Comparison of ENCODE assay signal across 1 cellular context in the genomic region with DNA sequence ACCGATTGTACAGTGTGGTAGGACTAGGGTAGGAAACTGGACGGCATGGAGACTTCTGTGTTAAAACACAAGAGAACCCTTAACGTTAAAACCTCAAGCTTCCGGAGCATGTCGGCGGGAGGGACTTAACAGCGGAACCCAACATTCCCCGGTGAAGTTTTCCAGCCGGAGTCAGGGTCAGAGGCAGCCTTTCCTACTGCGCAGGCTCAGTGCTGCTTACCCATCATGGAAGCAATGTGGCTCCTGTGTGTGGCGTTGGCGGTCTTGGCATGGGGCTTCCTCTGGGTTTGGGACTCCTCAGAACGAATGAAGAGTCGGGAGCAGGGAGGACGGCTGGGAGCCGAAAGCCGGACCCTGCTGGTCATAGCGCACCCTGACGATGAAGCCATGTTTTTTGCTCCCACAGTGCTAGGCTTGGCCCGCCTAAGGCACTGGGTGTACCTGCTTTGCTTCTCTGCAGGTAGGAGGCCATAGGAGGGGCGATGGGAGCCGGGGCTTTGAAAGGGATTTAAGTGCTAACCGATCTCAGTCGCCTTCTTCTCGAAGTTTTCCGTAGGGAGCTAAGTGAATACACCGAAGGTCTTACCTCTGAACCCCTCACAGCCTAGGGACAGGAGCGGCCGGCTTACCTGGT.
TF ChIP-seq lines count a peak whose summit lies in the region.

A gene (plus strand): TSS at position 209 of the 634 bp plus-strand sequence. CDS start 17 bp downstream, at position 226.

TF ChIP-seq in SK-N-SH, 30 proteins besides CTCF, POLR2A, EP300 and RAD21 (continued from another document):
- TF ChIP-seq, protein P1, sequence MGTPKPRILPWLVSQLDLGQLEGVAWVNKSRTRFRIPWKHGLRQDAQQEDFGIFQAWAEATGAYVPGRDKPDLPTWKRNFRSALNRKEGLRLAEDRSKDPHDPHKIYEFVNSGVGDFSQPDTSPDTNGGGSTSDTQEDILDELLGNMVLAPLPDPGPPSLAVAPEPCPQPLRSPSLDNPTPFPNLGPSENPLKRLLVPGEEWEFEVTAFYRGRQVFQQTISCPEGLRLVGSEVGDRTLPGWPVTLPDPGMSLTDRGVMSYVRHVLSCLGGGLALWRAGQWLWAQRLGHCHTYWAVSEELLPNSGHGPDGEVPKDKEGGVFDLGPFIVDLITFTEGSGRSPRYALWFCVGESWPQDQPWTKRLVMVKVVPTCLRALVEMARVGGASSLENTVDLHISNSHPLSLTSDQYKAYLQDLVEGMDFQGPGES (IDR thresholded peaks at IDR 0.05; ENCODE audit: low read depth, low read length): no peak
- 0 out of 2 replicates have a peak, but pooled peaks have one; percentile 5 for TF ChIP-seq FOSL2 (IDR thresholded peaks at IDR 0.05; ENCODE audit: borderline replicate concordance, low read depth)
- peak; percentile 93; the same call in 1 of the 2 replicates for TF ChIP-seq SIN3A (IDR thresholded peaks at IDR 0.05; ENCODE audit: borderline replicate concordance, low read depth, low read length)
- TF ChIP-seq POLR2AphosphoS5 (IDR thresholded peaks at IDR 0.05; ENCODE audit: low read depth, low read length): peak; percentile 97
- TF ChIP-seq TEAD4 (IDR thresholded peaks at IDR 0.05; ENCODE audit: borderline replicate concordance, insufficient read depth): no peak
- no peak; the same call in 1 of the 2 replicates for TF ChIP-seq FOXJ3 (CRISPR knock-in tag; IDR thresholded peaks at IDR 0.05)
- TF ChIP-seq GATA2 (CRISPR knock-in tag; IDR thresholded peaks at IDR 0.05): no peak
- TF ChIP-seq RXRA (IDR thresholded peaks at IDR 0.05; ENCODE audit: borderline replicate concordance, low read depth): no peak
- TF ChIP-seq CHD2 (IDR thresholded peaks at IDR 0.05; ENCODE audit: low read length, partially characterized antibody): peak; percentile 92
- no peak for TF ChIP-seq EZH2phosphoT487 (IDR thresholded peaks at IDR 0.05; ENCODE audit: borderline replicate concordance, low read depth)
- TF ChIP-seq NFIC (IDR thresholded peaks at IDR 0.05; ENCODE audit: borderline replicate concordance): no peak; the same call in 1 of the 2 replicates
- no peak for TF ChIP-seq FOXM1 (IDR thresholded peaks at IDR 0.05; ENCODE audit: low read depth)
- TF ChIP-seq, protein P2, sequence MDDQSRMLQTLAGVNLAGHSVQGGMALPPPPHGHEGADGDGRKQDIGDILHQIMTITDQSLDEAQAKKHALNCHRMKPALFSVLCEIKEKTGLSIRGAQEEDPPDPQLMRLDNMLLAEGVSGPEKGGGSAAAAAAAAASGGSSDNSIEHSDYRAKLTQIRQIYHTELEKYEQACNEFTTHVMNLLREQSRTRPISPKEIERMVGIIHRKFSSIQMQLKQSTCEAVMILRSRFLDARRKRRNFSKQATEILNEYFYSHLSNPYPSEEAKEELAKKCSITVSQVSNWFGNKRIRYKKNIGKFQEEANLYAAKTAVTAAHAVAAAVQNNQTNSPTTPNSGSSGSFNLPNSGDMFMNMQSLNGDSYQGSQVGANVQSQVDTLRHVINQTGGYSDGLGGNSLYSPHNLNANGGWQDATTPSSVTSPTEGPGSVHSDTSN (IDR thresholded peaks at IDR 0.05): peak; percentile 2; the same call in 1 of the 2 replicates
- peak; percentile 96 for TF ChIP-seq MXI1 (IDR thresholded peaks at IDR 0.05; ENCODE audit: low read depth, low read length)
- TF ChIP-seq RCOR1 (IDR thresholded peaks at IDR 0.05; ENCODE audit: low read length): peak; percentile 61
- TF ChIP-seq, protein P3, sequence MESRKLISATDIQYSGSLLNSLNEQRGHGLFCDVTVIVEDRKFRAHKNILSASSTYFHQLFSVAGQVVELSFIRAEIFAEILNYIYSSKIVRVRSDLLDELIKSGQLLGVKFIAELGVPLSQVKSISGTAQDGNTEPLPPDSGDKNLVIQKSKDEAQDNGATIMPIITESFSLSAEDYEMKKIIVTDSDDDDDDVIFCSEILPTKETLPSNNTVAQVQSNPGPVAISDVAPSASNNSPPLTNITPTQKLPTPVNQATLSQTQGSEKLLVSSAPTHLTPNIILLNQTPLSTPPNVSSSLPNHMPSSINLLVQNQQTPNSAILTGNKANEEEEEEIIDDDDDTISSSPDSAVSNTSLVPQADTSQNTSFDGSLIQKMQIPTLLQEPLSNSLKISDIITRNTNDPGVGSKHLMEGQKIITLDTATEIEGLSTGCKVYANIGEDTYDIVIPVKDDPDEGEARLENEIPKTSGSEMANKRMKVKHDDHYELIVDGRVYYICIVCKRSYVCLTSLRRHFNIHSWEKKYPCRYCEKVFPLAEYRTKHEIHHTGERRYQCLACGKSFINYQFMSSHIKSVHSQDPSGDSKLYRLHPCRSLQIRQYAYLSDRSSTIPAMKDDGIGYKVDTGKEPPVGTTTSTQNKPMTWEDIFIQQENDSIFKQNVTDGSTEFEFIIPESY (IDR thresholded peaks at IDR 0.05; ENCODE audit: borderline replicate concordance, low read depth): no peak
- TF ChIP-seq TCF12 (IDR thresholded peaks at IDR 0.05): no peak
- TF ChIP-seq JUND (IDR thresholded peaks at IDR 0.05): no peak
- TF ChIP-seq, protein P4, sequence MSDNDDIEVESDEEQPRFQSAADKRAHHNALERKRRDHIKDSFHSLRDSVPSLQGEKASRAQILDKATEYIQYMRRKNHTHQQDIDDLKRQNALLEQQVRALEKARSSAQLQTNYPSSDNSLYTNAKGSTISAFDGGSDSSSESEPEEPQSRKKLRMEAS (IDR thresholded peaks at IDR 0.05; ENCODE audit: low read depth): peak; percentile 91
- TF ChIP-seq NRF1 (IDR thresholded peaks at IDR 0.05; ENCODE audit: low read depth, low read length): peak; percentile 72
- TF ChIP-seq, protein P5, sequence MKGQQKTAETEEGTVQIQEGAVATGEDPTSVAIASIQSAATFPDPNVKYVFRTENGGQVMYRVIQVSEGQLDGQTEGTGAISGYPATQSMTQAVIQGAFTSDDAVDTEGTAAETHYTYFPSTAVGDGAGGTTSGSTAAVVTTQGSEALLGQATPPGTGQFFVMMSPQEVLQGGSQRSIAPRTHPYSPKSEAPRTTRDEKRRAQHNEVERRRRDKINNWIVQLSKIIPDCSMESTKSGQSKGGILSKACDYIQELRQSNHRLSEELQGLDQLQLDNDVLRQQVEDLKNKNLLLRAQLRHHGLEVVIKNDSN (IDR thresholded peaks at IDR 0.05; ENCODE audit: borderline replicate concordance, low read depth): no peak
